In the genomic region with DNA sequence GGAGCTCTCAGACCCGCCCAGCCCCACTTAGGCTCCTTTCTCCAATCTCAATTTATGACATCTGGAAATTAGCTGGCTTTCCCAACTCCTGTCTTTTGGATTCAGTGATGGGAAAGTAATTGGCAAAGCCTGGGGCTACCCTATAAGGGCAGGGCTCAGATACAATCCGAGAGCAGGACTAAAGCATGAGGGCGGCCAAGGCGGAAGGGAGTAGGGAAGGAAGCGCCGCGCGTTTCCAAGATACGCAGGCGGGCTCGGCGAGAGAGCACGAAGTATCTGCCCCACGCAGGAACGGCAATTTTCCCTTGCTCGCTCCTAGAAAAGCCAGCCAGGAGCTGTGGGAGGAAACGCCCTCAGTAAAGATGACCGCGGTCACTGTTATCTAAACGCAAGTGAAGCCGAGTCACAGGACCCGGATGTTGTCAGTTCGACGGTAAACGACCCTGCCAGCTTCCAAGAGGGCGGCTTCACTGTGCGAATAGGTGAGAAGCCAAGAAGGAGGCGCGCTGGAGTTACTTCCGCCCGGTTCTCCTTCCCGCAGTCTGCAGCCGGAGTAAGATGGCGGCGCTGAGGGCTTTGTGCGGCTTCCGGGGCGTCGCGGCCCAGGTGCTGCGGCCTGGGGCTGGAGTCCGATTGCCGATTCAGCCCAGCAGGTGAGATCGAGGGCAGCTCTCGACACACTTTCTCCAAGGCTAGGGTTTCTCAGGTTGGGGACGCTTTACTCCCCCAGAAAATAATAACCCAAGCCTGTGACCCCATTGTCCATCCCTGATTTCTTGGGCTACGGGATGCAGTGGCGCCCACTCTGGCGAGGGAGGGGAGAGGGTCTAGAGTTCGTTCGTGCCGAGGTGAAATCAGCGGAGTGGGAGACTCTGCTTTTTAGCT, we compare ENCODE assay signal across 8 cellular contexts. TPM values are rescaled to one million over a fixed set of nuclear protein-coding genes. Genes with fewer than 3 reads are reported as not detected.
DNase-seq lines count a peak whose midpoint lies in the region; ATAC-seq, FAIRE-seq and TF ChIP-seq lines count a peak whose summit lies in the region.

A gene (plus strand): TSS at position 540 of the 885 bp plus-strand sequence. CDS start 19 bp downstream, at position 559.

- TF ChIP-seq POLR2A in IMR-90 (IDR thresholded peaks at IDR 0.05; ENCODE audit: low read depth, low read length): peak; percentile 88
- TF ChIP-seq POLR2A in endothelial cell of umbilical vein (IDR thresholded peaks at IDR 0.05; ENCODE audit: low read depth, low read length): peak; percentile 93

- no TSS peak for BruUV-seq in IMR-90 (replicated peaks; lab: Mats Ljungman, UMichigan)
- no TSS peak for BruUV-seq in OCI-LY7 (replicated peaks; lab: Mats Ljungman, UMichigan)
- BruUV-seq in endothelial cell of umbilical vein (replicated peaks; lab: Mats Ljungman, UMichigan): TSS peak; percentile 49

- intact Hi-C loops in IMR-90 (cut with micrococcal nuclease): no loop called here
- intact Hi-C loops in OCI-LY7 (cut with micrococcal nuclease; ENCODE audit: unreplicated experiment): no loop called here
- intact Hi-C loops in endothelial cell of umbilical vein (cut with micrococcal nuclease): loop anchor here (1.0 kb wide), 2 partner anchors 23 to 36 kb away; a partner anchor contains a TSS

- H3K9me2 ChIP-seq in OCI-LY7 (ENCODE audit: insufficient read depth, low read length): no peaks in the 10 kb centered on the region

- TF ChIP-seq RAD21 in IMR-90 (IDR thresholded peaks at IDR 0.05; ENCODE audit: low read length): no peak

- H2AK5ac ChIP-seq in IMR-90 (ENCODE audit: low read depth, low read length): peak within 1 kb of the TSS; percentile 97

- in situ Hi-C loops in IMR-90 (cut with MboI; ENCODE audit: low sequenced_read_pairs): no loop called here

- WGBS in IMR-90 (ENCODE audit: extremely low coverage in 2 of 2, insufficient read length in 1 of 2), 2 experiments: 0% methylated on average over 20 of the region's 53 CpGs; no CpG with 5 or more reads in 1 of the 2 experiments

- CTCF ChIA-PET in IMR-90 (lab: Yijun Ruan, JAX) (interaction anchor here (0.6 to 3.0 kb wide), 4 partner anchors 10 to 1190 kb away, joined by 3 to 19 read pairs (median 6); a partner anchor contains a TSS), OCI-LY7 (lab: Charles Lee; ENCODE audit: unreplicated experiment) (interaction anchor here (1.0 to 2.4 kb wide), 7 partner anchors 9 to 180 kb away, joined by 3 to 12 read pairs (median 6); a partner anchor contains a TSS), endothelial cell of umbilical vein (lab: Charles Lee) (interaction anchor here (0.8 to 5.1 kb wide), 15 partner anchors 8 to 182 kb away, joined by 3 to 28 read pairs (median 5); a partner anchor contains a TSS)

- no peak; the same call in 1 of the 2 replicates for TF ChIP-seq CTCF in IMR-90 (conservative IDR thresholded peaks at IDR 0.05; ENCODE audit: low read depth, low read length)
- peak; percentile 79 for TF ChIP-seq CTCF in OCI-LY7 (conservative IDR thresholded peaks at IDR 0.05; ENCODE audit: low read length)
- TF ChIP-seq CTCF in endothelial cell of umbilical vein (IDR thresholded peaks at IDR 0.05; ENCODE audit: extremely low read depth in 1 of 2, insufficient read depth in 1 of 2, low read depth in 1 of 2, low read length in 2 of 2): peak in 1 of 2 donors; percentile 9

- H4K91ac ChIP-seq in IMR-90 (ENCODE audit: insufficient read depth, low read depth, low read length): peak within 1 kb of the TSS; percentile 98

- H3K36me3 ChIP-seq in IMR-90 (ENCODE audit: control insufficient read depth, insufficient read depth, low read length) (peaks cover 9% of the 10 kb centered on the region; the same call in 1 of the 2 replicates), OCI-LY7 (ENCODE audit: insufficient read depth, low read length) (peaks cover 23% of the 10 kb centered on the region), endothelial cell of umbilical vein (ENCODE audit: control insufficient read depth in 2 of 2, extremely low read depth in 1 of 2, insufficient read depth in 2 of 2, low read length in 2 of 2) (peaks cover 4 to 7% of the 10 kb centered on the region in 2 experiments)

- H3K4me3 ChIP-seq in IMR-90 (ENCODE audit: insufficient read depth, low read depth, low read length) (peak within 1 kb of the TSS; percentile 76), OCI-LY7 (ENCODE audit: low read depth, low read length, poor library complexity, severe bottlenecking) (peak within 1 kb of the TSS; percentile 75), endothelial cell of umbilical vein (replicated peaks in 1 of 3; ENCODE audit: insufficient read depth in 1 of 3, low read depth in 1 of 3, low read length in 3 of 3) (peak within 1 kb of the TSS; percentile 72 to 96 (median 75))

- peaks cover 19% of the 10 kb centered on the region for H3K9me1 ChIP-seq in IMR-90 (ENCODE audit: insufficient read depth, low read length)
- H3K9me1 ChIP-seq in endothelial cell of umbilical vein (replicated peaks; ENCODE audit: control insufficient read depth, extremely low read depth, insufficient read depth, low read length): no peaks in the 10 kb centered on the region

- H3K79me2 ChIP-seq in OCI-LY7 (ENCODE audit: insufficient read depth, low read depth, low read length): peaks cover 4% of the 10 kb centered on the region; the same call in 1 of the 2 replicates
- peaks cover 49% of the 10 kb centered on the region for H3K79me2 ChIP-seq in endothelial cell of umbilical vein (ENCODE audit: control insufficient read depth, insufficient read depth, low read length)

- peak within 1 kb of the TSS; percentile 89 for H3K23ac ChIP-seq in IMR-90 (ENCODE audit: low read depth, low read length)

- DNase-seq in DMS153 (lab: John Stamatoyannopoulos, UW) (peak; percentile 100), IMR-90 (peak; percentile 99), OCI-LY7 (ENCODE audit: low spot score) (peak; percentile 99), activated T-cell treated with anti-CD3 and anti-CD28 coated beads for 1 hour (ENCODE audit: low read depth) (peak; percentile 88), endothelial cell of umbilical vein (ENCODE audit: low read depth, low spot score) (peak; percentile 98), midbrain (lab: John Stamatoyannopoulos, UW) (peak; percentile 99)
- DNase-seq in stimulated activated CD8-positive, alpha-beta memory T cell treated with anti-CD3 and anti-CD28 coated beads, Interleukin-2, amount 100 ng/mL, for 1 hour (ENCODE audit: low read depth in 2 of 2): peak; percentile 90 to 92

- POLR2A ChIA-PET in IMR-90 (lab: Charles Lee; ENCODE audit: unreplicated experiment): interaction anchor here (0.5 to 0.9 kb wide), 3 partner anchors 24 to 109 kb away, joined by 3 to 4 read pairs (median 4); a partner anchor contains a TSS
- POLR2A ChIA-PET in OCI-LY7 (lab: Charles Lee): interaction anchor here (0.6 to 2.8 kb wide), 13 partner anchors 9 to 1547 kb away, joined by 3 to 22 read pairs (median 3); a partner anchor contains a TSS
- POLR2A ChIA-PET in endothelial cell of umbilical vein (lab: Charles Lee): interaction anchor here (0.8 to 1.7 kb wide), 5 partner anchors 11 to 112 kb away, joined by 3 to 15 read pairs (median 3); a partner anchor contains a TSS

- H3K27ac ChIP-seq in IMR-90 (ENCODE audit: insufficient read depth, low read length) (peak within 1 kb of the TSS; percentile 88), OCI-LY7 (ENCODE audit: low read depth, low read length, poor library complexity, severe bottlenecking) (peak within 1 kb of the TSS; percentile 57), endothelial cell of umbilical vein (ENCODE audit: insufficient read depth, low read depth, low read length) (peak within 1 kb of the TSS; percentile 98)

- peak within 1 kb of the TSS; percentile 87 for H4K5ac ChIP-seq in IMR-90 (ENCODE audit: low read depth, low read length)

- H3K18ac ChIP-seq in IMR-90 (ENCODE audit: low read depth, low read length): peak within 1 kb of the TSS; percentile 67

- H3K14ac ChIP-seq in IMR-90 (replicated peaks; ENCODE audit: low read depth, low read length): peak within 1 kb of the TSS; percentile 100

- H4K20me1 ChIP-seq in IMR-90 (ENCODE audit: insufficient read depth, low read length) (peaks cover 9% of the 10 kb centered on the region), OCI-LY7 (ENCODE audit: insufficient read depth, low read length) (no peaks in the 10 kb centered on the region), endothelial cell of umbilical vein (replicated peaks; ENCODE audit: control insufficient read depth, extremely low read depth, insufficient read depth, low read length) (no peaks in the 10 kb centered on the region)

- H2AFZ ChIP-seq in IMR-90 (replicated peaks; ENCODE audit: low read length, poor library complexity): peak within 1 kb of the TSS; percentile 98
- H2AFZ ChIP-seq in OCI-LY7 (ENCODE audit: low read length): peak within 1 kb of the TSS; percentile 94
- H2AFZ ChIP-seq in endothelial cell of umbilical vein (ENCODE audit: low read depth, low read length): peak within 1 kb of the TSS; percentile 0

- peaks cover 14 to 37% of the 10 kb centered on the region in 2 experiments for H3K79me1 ChIP-seq in IMR-90 (ENCODE audit: low read depth in 1 of 2, low read length in 2 of 2)

- H2BK5ac ChIP-seq in IMR-90 (ENCODE audit: low read depth, low read length, poor library complexity, severe bottlenecking): peak within 1 kb of the TSS; percentile 90

- H3K4me1 ChIP-seq in IMR-90 (ENCODE audit: control insufficient read depth, insufficient read depth, low read length): peaks cover 33% of the 10 kb centered on the region
- H3K4me1 ChIP-seq in OCI-LY7 (ENCODE audit: insufficient read depth, low read length, poor library complexity, severe bottlenecking): peaks cover 35% of the 10 kb centered on the region
- peaks cover 59% of the 10 kb centered on the region for H3K4me1 ChIP-seq in endothelial cell of umbilical vein (ENCODE audit: control insufficient read depth, extremely low read depth, insufficient read depth, low read length)

- ATAC-seq in GM21528 (IDR thresholded peaks at IDR 0.05; ENCODE audit: low FRiP score, unreplicated experiment): peak; percentile 93
- ATAC-seq in IMR-90 (ENCODE audit: low read depth): peak; percentile 87

- peak within 1 kb of the TSS; percentile 59; the same call in 2 of the 3 replicates for H2BK15ac ChIP-seq in IMR-90 (ENCODE audit: low read depth, low read length)

- no peaks in the 10 kb centered on the region for H3K27me3 ChIP-seq in IMR-90 (ENCODE audit: control insufficient read depth, insufficient read depth, low read length)
- H3K27me3 ChIP-seq in endothelial cell of umbilical vein (ENCODE audit: control insufficient read depth in 2 of 2, insufficient read depth in 2 of 2, low read length in 2 of 2): no peaks in the 10 kb centered on the region

- H2AK9ac ChIP-seq in IMR-90 (replicated peaks; ENCODE audit: low read depth, low read length, poor library complexity): peak within 1 kb of the TSS; percentile 94

- H3K9me3 ChIP-seq in IMR-90 (ENCODE audit: control insufficient read depth, insufficient read depth, low read length) (no peaks in the 10 kb centered on the region), OCI-LY7 (ENCODE audit: low read length) (no peaks in the 10 kb centered on the region), endothelial cell of umbilical vein (replicated peaks; ENCODE audit: control insufficient read depth, insufficient read depth, low read length) (no peaks in the 10 kb centered on the region)

- peak within 1 kb of the TSS; percentile 79 for H3K4me2 ChIP-seq in IMR-90 (ENCODE audit: low read depth, low read length)
- H3K4me2 ChIP-seq in OCI-LY7 (ENCODE audit: low read length): peak within 1 kb of the TSS; percentile 64
- peak within 1 kb of the TSS; percentile 89 for H3K4me2 ChIP-seq in endothelial cell of umbilical vein (ENCODE audit: insufficient read depth, low read length)

- peak within 1 kb of the TSS; percentile 93 to 96 for H4K8ac ChIP-seq in IMR-90 (ENCODE audit: low read depth in 2 of 2, low read length in 2 of 2)

- H3K4ac ChIP-seq in IMR-90 (ENCODE audit: low read depth, low read length): peak within 1 kb of the TSS; percentile 96

- peak within 1 kb of the TSS; percentile 85 for H3K56ac ChIP-seq in IMR-90 (ENCODE audit: extremely low read depth, insufficient read depth, low read length)

- peak within 1 kb of the TSS; percentile 95 for H2BK120ac ChIP-seq in IMR-90 (ENCODE audit: low read depth, low read length)

- peak within 1 kb of the TSS; percentile 66 for H2BK20ac ChIP-seq in IMR-90 (ENCODE audit: low read depth, low read length)

- dilution Hi-C loops in IMR-90 (cut with HindIII; ENCODE audit: low sequenced_read_pairs, unreplicated experiment) (no loop called here), endothelial cell of umbilical vein (cut with MboI; ENCODE audit: extremely low pct_ligation_motif_present, low sequenced_read_pairs) (no loop called here)

- H3K9ac ChIP-seq in IMR-90 (ENCODE audit: low read depth, low read length) (peak within 1 kb of the TSS; percentile 94), endothelial cell of umbilical vein (replicated peaks; ENCODE audit: extremely low read depth, insufficient read depth, low read length) (peak within 1 kb of the TSS; percentile 75)

- peak; percentile 96 for FAIRE-seq in endothelial cell of umbilical vein (lab: Jason Lieb, UNC)

RNA-seq across cellular contexts. Expression of the gene that starts here (rescaled TPM):
- total RNA-seq in IMR-90 (2012; rRNA removed) (85.5 and 122 TPM in 2 replicates), OCI-LY7 (2022) (72.1 and 73.4 TPM in 2 replicates), endothelial cell of umbilical vein (95.1 and 99.7 TPM in 2 replicates)
- polyA plus RNA-seq in IMR-90 (2012; rRNA removed) (101 and 103 TPM in 2 replicates), endothelial cell of umbilical vein (101 and 130 TPM in 2 replicates)
- polyA plus RNA-seq in IMR-90 (2012; cell fraction: cytosol; rRNA removed): 83.0 and 100.0 TPM in 2 replicates
- polyA plus RNA-seq in IMR-90 (2012; cell fraction: nucleus; rRNA removed; ENCODE audit: low replicate concordance): 67.4 and 101 TPM in 2 replicates
- 62.9 and 76.4 TPM in 2 replicates for total RNA-seq in OCI-LY7 (2014; rRNA removed; shearing (Covaris generic))
- 119 and 125 TPM in 2 replicates for polyA plus RNA-seq in endothelial cell of umbilical vein (2011; cell fraction: cytosol; rRNA removed)
- polyA plus RNA-seq in endothelial cell of umbilical vein (2011; cell fraction: nucleus; rRNA removed): 133 and 144 TPM in 2 replicates
- 97.3 and 104 TPM in 2 replicates for polyA plus RNA-seq in endothelial cell of umbilical vein (2012)
- 209 and 223 TPM in 2 replicates for polyA minus RNA-seq in endothelial cell of umbilical vein
- 114 TPM for polyA minus RNA-seq in endothelial cell of umbilical vein (2011; cell fraction: cytosol; rRNA and poly(A)+ RNA removed)
- 68.0 and 89.1 TPM in 2 replicates for polyA minus RNA-seq in endothelial cell of umbilical vein (2011; cell fraction: nucleus; rRNA and poly(A)+ RNA removed)

Comparison
In these comparisons a context has a peak if more than half of its experiments do, and no peak if none do; other contexts are left out.
1. Peak in every context shown above with its lines: DNase-seq, ATAC-seq, H3K4me3 ChIP-seq and H3K27ac ChIP-seq.
2. H2AFZ ChIP-seq: peak in every context shown above with its lines; median percentile 98 in IMR-90; 94 in OCI-LY7; 0 in endothelial cell of umbilical vein.